Comparison of ENCODE assay signal across 8 cellular contexts in the genomic region with DNA sequence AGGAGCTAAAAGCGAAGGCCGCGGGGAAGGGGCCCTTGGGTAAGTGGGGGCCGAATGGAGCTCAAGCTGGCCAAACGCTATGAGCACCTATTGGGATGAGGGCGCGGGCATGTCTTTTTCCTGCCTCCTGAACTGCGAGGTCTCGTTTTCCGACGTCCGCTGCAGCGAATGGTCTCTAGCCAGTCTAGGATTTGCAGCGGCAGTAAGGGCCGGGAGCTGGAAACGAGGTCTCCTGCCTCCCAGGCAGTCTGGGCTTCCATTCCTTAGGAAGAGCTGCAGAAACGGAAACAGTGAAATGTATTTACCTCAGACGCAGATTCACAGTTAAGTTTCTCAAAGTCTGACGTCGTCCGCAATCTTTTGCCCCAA. TPM values are rescaled to one million over a fixed set of nuclear protein-coding genes. Genes with fewer than 3 reads are reported as not detected.
DNase-seq lines count a peak whose midpoint lies in the region; ATAC-seq and TF ChIP-seq lines count a peak whose summit lies in the region.

No MANE protein-coding gene starts in this region.

- DNase-seq in GM06990 (ENCODE audit: extremely low read depth, insufficient read length): no peak
- DNase-seq in Karpas-422: no peak
- DNase-seq in chondrocyte (ENCODE audit: low spot score): no peak
- DNase-seq in SW480 (ENCODE audit: low spot score): no peak
- DNase-seq in DMS79 treated with DMSO at 0.1 percent for 48 hours (lab: John Stamatoyannopoulos, UW): no peak

- no peak overlapping the region for H2AFZ ChIP-seq in Karpas-422 (ENCODE audit: low read length)

- H3K4me1 Mint-ChIP-seq in chondrocyte (ENCODE audit: low read depth): peaks cover 35% of the 10 kb centered on the region

- peak overlapping the region; percentile 92 for H3K4me3 Mint-ChIP-seq in chondrocyte (ENCODE audit: unreplicated experiment)

- no peak for TF ChIP-seq CTCF in GM06990 (IDR thresholded peaks at IDR 0.05; ENCODE audit: insufficient read depth, low read length, poor library complexity, severe bottlenecking)
- TF ChIP-seq CTCF in chondrocyte (IDR thresholded peaks at IDR 0.05): no peak

- ATAC-seq in HG03565 (IDR thresholded peaks at IDR 0.05; ENCODE audit: unreplicated experiment): no peak
- ATAC-seq in HG03175 (IDR thresholded peaks at IDR 0.05; ENCODE audit: unreplicated experiment): no peak

- H3K4me2 ChIP-seq in Karpas-422 (ENCODE audit: low read depth, low read length, poor library complexity, severe bottlenecking): peak overlapping the region; percentile 91

- peak overlapping the region; percentile 93 for H3K27ac Mint-ChIP-seq in chondrocyte (ENCODE audit: unreplicated experiment)

- peaks cover 40% of the 10 kb centered on the region for H3K79me2 ChIP-seq in Karpas-422 (ENCODE audit: low read length)

- peaks cover 5% of the 10 kb centered on the region for H3K36me3 Mint-ChIP-seq in chondrocyte (ENCODE audit: low read depth)

- H3K9me3 Mint-ChIP-seq in chondrocyte (ENCODE audit: low read depth): no peaks in the 10 kb centered on the region

- no peaks in the 10 kb centered on the region for H3K9me2 ChIP-seq in Karpas-422 (replicated peaks; ENCODE audit: insufficient read depth, low read length)

- H3K4me1 ChIP-seq in Karpas-422 (ENCODE audit: low read length) (peaks cover 45% of the 10 kb centered on the region), mesodermal cell (ENCODE audit: control insufficient read depth, insufficient read depth, low read length, poor library complexity, severe bottlenecking) (peaks cover 13% of the 10 kb centered on the region)

- H3K27ac ChIP-seq in Karpas-422 (ENCODE audit: low read length) (peak overlapping the region; percentile 69), mesodermal cell (ENCODE audit: low read depth, low read length, severe bottlenecking) (peak overlapping the region; percentile 76)

- H3K9me3 ChIP-seq in Karpas-422 (ENCODE audit: low read length) (no peaks in the 10 kb centered on the region), mesodermal cell (ENCODE audit: control insufficient read depth, low read length) (no peaks in the 10 kb centered on the region)

- H3K36me3 ChIP-seq in GM06990 (ENCODE audit: control insufficient read depth, insufficient read depth, low read length) (peaks cover 12% of the 10 kb centered on the region), Karpas-422 (ENCODE audit: insufficient read depth, low read length) (peaks cover 13% of the 10 kb centered on the region), mesodermal cell (ENCODE audit: control insufficient read depth, insufficient read depth, low read length) (peaks cover 39% of the 10 kb centered on the region)

- H3K27me3 ChIP-seq in GM06990 (replicated peaks; ENCODE audit: control insufficient read depth, insufficient read depth, low read length): no peaks in the 10 kb centered on the region
- no peaks in the 10 kb centered on the region for H3K27me3 ChIP-seq in Karpas-422 (ENCODE audit: low read length)

- no peaks in the 10 kb centered on the region for H3K27me3 Mint-ChIP-seq in chondrocyte (ENCODE audit: low read depth)

- peak overlapping the region; percentile 97 for H3K9ac ChIP-seq in Karpas-422 (ENCODE audit: low read length)

- H3K4me3 ChIP-seq in GM06990 (replicated peaks; ENCODE audit: low read depth, low read length): peak overlapping the region; percentile 99
- peak overlapping the region; percentile 91 for H3K4me3 ChIP-seq in Karpas-422 (ENCODE audit: low read length)
- H3K4me3 ChIP-seq in mesodermal cell (ENCODE audit: extremely low read depth, insufficient read depth, low read length, poor library complexity, severe bottlenecking): peak overlapping the region; percentile 98

- H4K20me1 ChIP-seq in Karpas-422 (ENCODE audit: insufficient read depth, low read depth, low read length): no peaks in the 10 kb centered on the region; the same call in 1 of the 2 replicates

- 1 to 2% methylated on average over 18 to 21 of the region's 21 CpGs for WGBS in mesodermal cell (ENCODE audit: insufficient coverage in 2 of 2), 2 experiments

RNA-seq across cellular contexts. Expression of a gene that starts 0.5 kb away (rescaled TPM):
- total RNA-seq in Karpas-422 (2014; rRNA removed; shearing (Covaris generic); ENCODE audit: low replicate concordance): 300 and 483 TPM in 2 replicates
- total RNA-seq in chondrocyte: 184 to 243 TPM (median 184 TPM) in 3 replicates
- polyA plus RNA-seq in mesodermal cell (2013, experiment 1 of 2): 468 TPM
- 482 TPM for polyA plus RNA-seq in mesodermal cell (2013, experiment 2 of 2)

RNA-seq across cellular contexts. Expression of a gene that starts 0.7 kb away (rescaled TPM):
- 22.0 and 28.3 TPM in 2 replicates for total RNA-seq in Karpas-422 (2014; rRNA removed; shearing (Covaris generic); ENCODE audit: low replicate concordance)
- total RNA-seq in chondrocyte: 13.3 to 25.8 TPM (median 23.9 TPM) in 3 replicates
- 16.5 TPM for polyA plus RNA-seq in mesodermal cell (2013, experiment 1 of 2)
- polyA plus RNA-seq in mesodermal cell (2013, experiment 2 of 2): 14.6 TPM

RNA-seq across cellular contexts. Expression of a gene that starts 6.0 kb away (rescaled TPM):
- 7.3 and 10.9 TPM in 2 replicates for total RNA-seq in Karpas-422 (2014; rRNA removed; shearing (Covaris generic); ENCODE audit: low replicate concordance)
- total RNA-seq in chondrocyte: 8.7 to 10.7 TPM (median 8.8 TPM) in 3 replicates
- polyA plus RNA-seq in mesodermal cell (2013, experiment 1 of 2): 13.1 TPM
- polyA plus RNA-seq in mesodermal cell (2013, experiment 2 of 2): 10.5 TPM

RNA-seq across cellular contexts. Expression of a gene that starts 10.7 kb away (rescaled TPM):
- total RNA-seq in Karpas-422 (2014; rRNA removed; shearing (Covaris generic); ENCODE audit: low replicate concordance): 34.0 and 48.3 TPM in 2 replicates
- total RNA-seq in chondrocyte: 63.2 to 115 TPM (median 108 TPM) in 3 replicates
- 57.1 TPM for polyA plus RNA-seq in mesodermal cell (2013, experiment 1 of 2)
- 47.5 TPM for polyA plus RNA-seq in mesodermal cell (2013, experiment 2 of 2)
